9 cellular contexts compared by ENCODE assay signal in the genomic region with DNA sequence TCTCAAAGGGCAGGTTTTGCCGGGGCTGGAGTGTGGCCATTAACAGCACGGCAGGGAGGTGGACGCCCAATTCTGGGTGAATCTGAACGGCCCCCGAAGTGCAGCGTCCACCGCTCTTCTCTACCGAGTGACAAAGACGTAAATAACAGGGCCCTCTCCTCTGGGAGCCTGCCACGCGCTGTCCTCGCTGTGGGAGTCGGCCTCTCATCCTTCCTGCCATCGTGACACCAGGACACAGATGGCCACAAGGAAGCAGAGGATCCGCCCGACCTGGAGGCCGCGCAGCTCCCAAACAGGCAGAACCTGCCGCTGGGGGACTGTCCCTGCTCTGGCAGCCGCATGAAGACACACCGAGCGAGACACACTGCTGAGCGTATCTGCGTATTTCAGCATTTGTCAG.
"Had no signal": no experiment of that assay in that cellular context is flagged by ENCODE, and none has a peak within 500 bp of the region (broad histone marks: within the 10 kb centered on the region; RNA-seq: fewer than 3 reads in every experiment).

No MANE protein-coding gene starts in this region.

- H3K27ac Mint-ChIP-seq: activated CD4-positive, alpha-beta T cell treated with anti-CD3 and anti-CD28 coated beads for 36 hours; activated T-helper 1 cell treated with anti-CD3 and anti-CD28 coated beads, Interleukin-12 subunit alpha, Interleukin-12 subunit beta, Interleukin-2, Interleukin-4 antibody, amounts not matched to agents 30 ng/mL and 10 ng/mL and 1 ng/mL, durations not matched to agents 14 hours and 24 hours and 36 hours; dendritic cell treated with granulocyte-macrophage colony-stimulating factor and Interleukin-4, amounts not matched to agents 40 ng/mL and 50 ng/mL, for 4 days; T-cell had no signal

- H3K9me3 Mint-ChIP-seq: activated T-helper 1 cell treated with anti-CD3 and anti-CD28 coated beads, Interleukin-12 subunit alpha, Interleukin-12 subunit beta, Interleukin-2, Interleukin-4 antibody, amounts not matched to agents 30 ng/mL and 10 ng/mL and 1 ng/mL, durations not matched to agents 14 hours and 24 hours and 36 hours; dendritic cell treated with granulocyte-macrophage colony-stimulating factor and Interleukin-4, amounts not matched to agents 40 ng/mL and 50 ng/mL, for 4 days; neural crest cell; T-cell had no signal

- ATAC-seq: activated CD4-positive, alpha-beta T cell treated with anti-CD3 and anti-CD28 coated beads for 36 hours; body of pancreas; T-cell had no signal

- H3K4me3 Mint-ChIP-seq: activated CD4-positive, alpha-beta T cell treated with anti-CD3 and anti-CD28 coated beads for 36 hours; activated T-helper 1 cell treated with anti-CD3 and anti-CD28 coated beads, Interleukin-12 subunit alpha, Interleukin-12 subunit beta, Interleukin-2, Interleukin-4 antibody, amounts not matched to agents 30 ng/mL and 10 ng/mL and 1 ng/mL, durations not matched to agents 14 hours and 24 hours and 36 hours; dendritic cell treated with granulocyte-macrophage colony-stimulating factor and Interleukin-4, amounts not matched to agents 40 ng/mL and 50 ng/mL, for 4 days; neural crest cell; T-cell had no signal

- H3K4me1 Mint-ChIP-seq: neural crest cell had no signal

- H3K27me3 Mint-ChIP-seq: activated CD4-positive, alpha-beta T cell treated with anti-CD3 and anti-CD28 coated beads for 36 hours; dendritic cell treated with granulocyte-macrophage colony-stimulating factor and Interleukin-4, amounts not matched to agents 40 ng/mL and 50 ng/mL, for 4 days; T-cell had no signal

- DNase-seq: activated CD4-positive, alpha-beta T cell treated with anti-CD3 and anti-CD28 coated beads for 36 hours; activated naive CD4-positive, alpha-beta T cell treated with anti-CD3 and anti-CD28 coated beads, Interleukin-2, amount 50 U/mL, for 16 hours; body of pancreas; left ventricle myocardium inferior; small intestine; T-cell had no signal
